1 cellular context compared by ENCODE assay signal in genomic region chr17:75642221-75643032, GRCh38.
TF ChIP-seq lines count a peak whose summit lies in the region.

No MANE protein-coding gene starts in this region.

TF ChIP-seq in K562, 482 proteins besides CTCF, POLR2A, EP300 and RAD21 (continues in another document):
- TF ChIP-seq, protein P1, sequence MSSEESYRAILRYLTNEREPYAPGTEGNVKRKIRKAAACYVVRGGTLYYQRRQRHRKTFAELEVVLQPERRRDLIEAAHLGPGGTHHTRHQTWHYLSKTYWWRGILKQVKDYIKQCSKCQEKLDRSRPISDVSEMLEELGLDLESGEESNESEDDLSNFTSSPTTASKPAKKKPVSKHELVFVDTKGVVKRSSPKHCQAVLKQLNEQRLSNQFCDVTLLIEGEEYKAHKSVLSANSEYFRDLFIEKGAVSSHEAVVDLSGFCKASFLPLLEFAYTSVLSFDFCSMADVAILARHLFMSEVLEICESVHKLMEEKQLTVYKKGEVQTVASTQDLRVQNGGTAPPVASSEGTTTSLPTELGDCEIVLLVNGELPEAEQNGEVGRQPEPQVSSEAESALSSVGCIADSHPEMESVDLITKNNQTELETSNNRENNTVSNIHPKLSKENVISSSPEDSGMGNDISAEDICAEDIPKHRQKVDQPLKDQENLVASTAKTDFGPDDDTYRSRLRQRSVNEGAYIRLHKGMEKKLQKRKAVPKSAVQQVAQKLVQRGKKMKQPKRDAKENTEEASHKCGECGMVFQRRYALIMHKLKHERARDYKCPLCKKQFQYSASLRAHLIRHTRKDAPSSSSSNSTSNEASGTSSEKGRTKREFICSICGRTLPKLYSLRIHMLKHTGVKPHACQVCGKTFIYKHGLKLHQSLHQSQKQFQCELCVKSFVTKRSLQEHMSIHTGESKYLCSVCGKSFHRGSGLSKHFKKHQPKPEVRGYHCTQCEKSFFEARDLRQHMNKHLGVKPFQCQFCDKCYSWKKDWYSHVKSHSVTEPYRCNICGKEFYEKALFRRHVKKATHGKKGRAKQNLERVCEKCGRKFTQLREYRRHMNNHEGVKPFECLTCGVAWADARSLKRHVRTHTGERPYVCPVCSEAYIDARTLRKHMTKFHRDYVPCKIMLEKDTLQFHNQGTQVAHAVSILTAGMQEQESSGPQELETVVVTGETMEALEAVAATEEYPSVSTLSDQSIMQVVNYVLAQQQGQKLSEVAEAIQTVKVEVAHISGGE (CRISPR knock-in tag; IDR thresholded peaks at IDR 0.05) = 0 out of 6 replicates have a peak, but pooled peaks of 1 of the 3 experiments have one; percentile 23
- no peak for TF ChIP-seq RBM14 (IDR thresholded peaks at IDR 0.05; ENCODE audit: borderline replicate concordance, insufficient read depth, low read depth, low read length)
- TF ChIP-seq, protein P2, sequence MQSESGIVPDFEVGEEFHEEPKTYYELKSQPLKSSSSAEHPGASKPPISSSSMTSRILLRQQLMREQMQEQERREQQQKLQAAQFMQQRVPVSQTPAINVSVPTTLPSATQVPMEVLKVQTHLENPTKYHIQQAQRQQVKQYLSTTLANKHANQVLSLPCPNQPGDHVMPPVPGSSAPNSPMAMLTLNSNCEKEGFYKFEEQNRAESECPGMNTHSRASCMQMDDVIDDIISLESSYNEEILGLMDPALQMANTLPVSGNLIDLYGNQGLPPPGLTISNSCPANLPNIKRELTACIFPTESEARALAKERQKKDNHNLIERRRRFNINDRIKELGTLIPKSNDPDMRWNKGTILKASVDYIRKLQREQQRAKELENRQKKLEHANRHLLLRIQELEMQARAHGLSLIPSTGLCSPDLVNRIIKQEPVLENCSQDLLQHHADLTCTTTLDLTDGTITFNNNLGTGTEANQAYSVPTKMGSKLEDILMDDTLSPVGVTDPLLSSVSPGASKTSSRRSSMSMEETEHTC (IDR thresholded peaks at IDR 0.05) = no peak
- no peak for TF ChIP-seq TRIM28 (IDR thresholded peaks at IDR 0.05)
- TF ChIP-seq ETV1 (tag; conservative IDR thresholded peaks at IDR 0.05; ENCODE audit: low read depth) = no peak
- no peak for TF ChIP-seq SPI1 (IDR thresholded peaks at IDR 0.05; ENCODE audit: borderline replicate concordance, low read depth, low read length)
- no peak for TF ChIP-seq MAZ (CRISPR knock-in tag; conservative IDR thresholded peaks at IDR 0.05 in 1 of 2, IDR thresholded peaks at IDR 0.05 in 1 of 2)
- no peak for TF ChIP-seq HMGXB4 (CRISPR knock-in tag; IDR thresholded peaks at IDR 0.05)
- no peak for TF ChIP-seq ZNF347 (CRISPR knock-in tag; IDR thresholded peaks at IDR 0.05; ENCODE audit: low read depth)
- no peak for TF ChIP-seq ZMIZ1 (IDR thresholded peaks at IDR 0.05; ENCODE audit: low read depth in 2 of 2, low read length in 2 of 2)
- TF ChIP-seq JUND (IDR thresholded peaks at IDR 0.05; ENCODE audit: borderline replicate concordance, low read depth, low read length) = no peak
- no peak for TF ChIP-seq JUND (tag; IDR thresholded peaks at IDR 0.05; ENCODE audit: borderline replicate concordance, low read depth, low read length)
- TF ChIP-seq ZNF175 (CRISPR knock-in tag; IDR thresholded peaks at IDR 0.05; ENCODE audit: low read depth) = no peak
- TF ChIP-seq NFE2L1 (tag; IDR thresholded peaks at IDR 0.05; ENCODE audit: borderline replicate concordance, low read depth) = no peak
- no peak for TF ChIP-seq RBM22 (IDR thresholded peaks at IDR 0.05; ENCODE audit: low read depth, low read length, poor library complexity, severe bottlenecking)
- TF ChIP-seq ZNF354B (CRISPR knock-in tag; IDR thresholded peaks at IDR 0.05) = no peak
- TF ChIP-seq ZNF24 (IDR thresholded peaks at IDR 0.05) = no peak
- TF ChIP-seq NFIC (IDR thresholded peaks at IDR 0.05) = 0 out of 2 replicates have a peak, but pooled peaks have one; percentile 7
- TF ChIP-seq CBFA2T2 (conservative IDR thresholded peaks at IDR 0.05) = peak; percentile 35; the same call in 1 of the 2 replicates
- TF ChIP-seq BCOR (IDR thresholded peaks at IDR 0.05) = 0 out of 2 replicates have a peak, but pooled peaks have one; percentile 22
- TF ChIP-seq PHB (CRISPR knock-in tag; IDR thresholded peaks at IDR 0.05) = no peak
- TF ChIP-seq, protein P3, sequence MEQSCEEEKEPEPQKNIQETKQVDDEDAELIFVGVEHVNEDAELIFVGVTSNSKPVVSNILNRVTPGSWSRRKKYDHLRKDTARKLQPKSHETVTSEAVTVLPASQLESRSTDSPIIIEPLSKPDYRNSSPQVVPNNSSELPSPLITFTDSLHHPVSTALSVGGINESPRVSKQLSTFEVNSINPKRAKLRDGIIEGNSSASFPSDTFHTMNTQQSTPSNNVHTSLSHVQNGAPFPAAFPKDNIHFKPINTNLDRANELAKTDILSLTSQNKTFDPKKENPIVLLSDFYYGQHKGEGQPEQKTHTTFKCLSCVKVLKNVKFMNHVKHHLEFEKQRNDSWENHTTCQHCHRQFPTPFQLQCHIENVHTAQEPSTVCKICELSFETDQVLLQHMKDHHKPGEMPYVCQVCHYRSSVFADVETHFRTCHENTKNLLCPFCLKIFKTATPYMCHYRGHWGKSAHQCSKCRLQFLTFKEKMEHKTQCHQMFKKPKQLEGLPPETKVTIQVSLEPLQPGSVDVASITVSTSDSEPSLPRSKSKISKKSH (CRISPR knock-in tag; IDR thresholded peaks at IDR 0.05) = no peak
- TF ChIP-seq DMBX1 (CRISPR knock-in tag; IDR thresholded peaks at IDR 0.05; ENCODE audit: borderline replicate concordance) = no peak
- no peak for TF ChIP-seq HMG20B (CRISPR knock-in tag; IDR thresholded peaks at IDR 0.05)
- TF ChIP-seq FOSL1 (tag; conservative IDR thresholded peaks at IDR 0.05) = peak; percentile 38
- no peak for TF ChIP-seq TSC22D4 (tag; IDR thresholded peaks at IDR 0.05)
- no peak for TF ChIP-seq POLR3A (IDR thresholded peaks at IDR 0.05; ENCODE audit: borderline replicate concordance, extremely low read depth, insufficient read depth, insufficient read length)
- no peak for TF ChIP-seq SRSF7 (optimal IDR thresholded peaks at IDR 0.05; ENCODE audit: low read depth, low read length)
- TF ChIP-seq TEAD1 (CRISPR knock-in tag; IDR thresholded peaks at IDR 0.05) = no peak
- TF ChIP-seq, protein P4, sequence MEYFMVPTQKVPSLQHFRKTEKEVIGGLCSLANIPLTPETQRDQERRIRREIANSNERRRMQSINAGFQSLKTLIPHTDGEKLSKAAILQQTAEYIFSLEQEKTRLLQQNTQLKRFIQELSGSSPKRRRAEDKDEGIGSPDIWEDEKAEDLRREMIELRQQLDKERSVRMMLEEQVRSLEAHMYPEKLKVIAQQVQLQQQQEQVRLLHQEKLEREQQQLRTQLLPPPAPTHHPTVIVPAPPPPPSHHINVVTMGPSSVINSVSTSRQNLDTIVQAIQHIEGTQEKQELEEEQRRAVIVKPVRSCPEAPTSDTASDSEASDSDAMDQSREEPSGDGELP (CRISPR knock-in tag; IDR thresholded peaks at IDR 0.05; ENCODE audit: borderline replicate concordance) = peak; percentile 40; the same call in 1 of the 2 replicates
- TF ChIP-seq CSDE1 (IDR thresholded peaks at IDR 0.05) = no peak
- TF ChIP-seq ZBTB17 (CRISPR knock-in tag; IDR thresholded peaks at IDR 0.05) = no peak
- TF ChIP-seq ZFP36 (IDR thresholded peaks at IDR 0.05; ENCODE audit: low read depth, low read length, partially characterized antibody) = peak; percentile 24
- TF ChIP-seq ZNF778 (CRISPR knock-in tag; IDR thresholded peaks at IDR 0.05) = no peak
- peak; percentile 35; the same call in 1 of the 2 replicates for TF ChIP-seq TAL1 (IDR thresholded peaks at IDR 0.05)
- TF ChIP-seq SIRT6 (IDR thresholded peaks at IDR 0.05; ENCODE audit: low read depth, low read length) = no peak
- TF ChIP-seq LCOR (CRISPR knock-in tag; IDR thresholded peaks at IDR 0.05) = no peak
- TF ChIP-seq, protein P5, sequence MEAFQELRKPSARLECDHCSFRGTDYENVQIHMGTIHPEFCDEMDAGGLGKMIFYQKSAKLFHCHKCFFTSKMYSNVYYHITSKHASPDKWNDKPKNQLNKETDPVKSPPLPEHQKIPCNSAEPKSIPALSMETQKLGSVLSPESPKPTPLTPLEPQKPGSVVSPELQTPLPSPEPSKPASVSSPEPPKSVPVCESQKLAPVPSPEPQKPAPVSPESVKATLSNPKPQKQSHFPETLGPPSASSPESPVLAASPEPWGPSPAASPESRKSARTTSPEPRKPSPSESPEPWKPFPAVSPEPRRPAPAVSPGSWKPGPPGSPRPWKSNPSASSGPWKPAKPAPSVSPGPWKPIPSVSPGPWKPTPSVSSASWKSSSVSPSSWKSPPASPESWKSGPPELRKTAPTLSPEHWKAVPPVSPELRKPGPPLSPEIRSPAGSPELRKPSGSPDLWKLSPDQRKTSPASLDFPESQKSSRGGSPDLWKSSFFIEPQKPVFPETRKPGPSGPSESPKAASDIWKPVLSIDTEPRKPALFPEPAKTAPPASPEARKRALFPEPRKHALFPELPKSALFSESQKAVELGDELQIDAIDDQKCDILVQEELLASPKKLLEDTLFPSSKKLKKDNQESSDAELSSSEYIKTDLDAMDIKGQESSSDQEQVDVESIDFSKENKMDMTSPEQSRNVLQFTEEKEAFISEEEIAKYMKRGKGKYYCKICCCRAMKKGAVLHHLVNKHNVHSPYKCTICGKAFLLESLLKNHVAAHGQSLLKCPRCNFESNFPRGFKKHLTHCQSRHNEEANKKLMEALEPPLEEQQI (IDR thresholded peaks at IDR 0.05) = no peak
- TF ChIP-seq, protein P6, sequence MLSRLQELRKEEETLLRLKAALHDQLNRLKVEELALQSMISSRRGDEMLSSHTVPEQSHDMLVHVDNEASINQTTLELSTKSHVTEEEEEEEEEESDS (CRISPR knock-in tag; IDR thresholded peaks at IDR 0.05) = no peak
- TF ChIP-seq DACH1 (IDR thresholded peaks at IDR 0.05; ENCODE audit: partially characterized antibody) = no peak
- TF ChIP-seq HLTF (IDR thresholded peaks at IDR 0.05) = no peak
- no peak for TF ChIP-seq STAG1 (CRISPR knock-in tag; IDR thresholded peaks at IDR 0.05; ENCODE audit: borderline replicate concordance)
- no peak for TF ChIP-seq PRMT5 (CRISPR knock-in tag; IDR thresholded peaks at IDR 0.05)
- no peak for TF ChIP-seq HINFP (tag; conservative IDR thresholded peaks at IDR 0.05; ENCODE audit: low read depth)
- TF ChIP-seq CCNT2 (IDR thresholded peaks at IDR 0.05; ENCODE audit: borderline replicate concordance, extremely low read depth, insufficient read length, low read depth, low read length) = no peak
- no peak for TF ChIP-seq KAT2B (IDR thresholded peaks at IDR 0.05; ENCODE audit: low read depth, low read length)
- TF ChIP-seq TCF3 (CRISPR knock-in tag; IDR thresholded peaks at IDR 0.05) = peak; percentile 37
- TF ChIP-seq PCBP1 (IDR thresholded peaks at IDR 0.05; ENCODE audit: low read depth, low read length, poor library complexity, severe bottlenecking) = no peak
- TF ChIP-seq ZNF79 (CRISPR knock-in tag; IDR thresholded peaks at IDR 0.05; ENCODE audit: low read depth) = no peak
- no peak for TF ChIP-seq MEIS2 (IDR thresholded peaks at IDR 0.05; ENCODE audit: partially characterized antibody)
- TF ChIP-seq ZNF232 (CRISPR knock-in tag; IDR thresholded peaks at IDR 0.05) = no peak
- TF ChIP-seq TAF7 (tag; IDR thresholded peaks at IDR 0.05) = no peak
- TF ChIP-seq JUN (IDR thresholded peaks at IDR 0.05; ENCODE audit: borderline replicate concordance, low read depth, low read length) = no peak
- no peak for TF ChIP-seq JUN (CRISPR knock-in tag; IDR thresholded peaks at IDR 0.05; ENCODE audit: borderline replicate concordance)
- TF ChIP-seq ZNF274 (IDR thresholded peaks at IDR 0.05; ENCODE audit: borderline replicate concordance, low read depth, low read length) = no peak
- TF ChIP-seq, protein P7, sequence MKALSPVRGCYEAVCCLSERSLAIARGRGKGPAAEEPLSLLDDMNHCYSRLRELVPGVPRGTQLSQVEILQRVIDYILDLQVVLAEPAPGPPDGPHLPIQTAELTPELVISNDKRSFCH (CRISPR knock-in tag; IDR thresholded peaks at IDR 0.05) = no peak
- TF ChIP-seq, protein P7 (tag; IDR thresholded peaks at IDR 0.05) = no peak
